ENCODE assay signal across 9 cellular contexts in the genomic region with DNA sequence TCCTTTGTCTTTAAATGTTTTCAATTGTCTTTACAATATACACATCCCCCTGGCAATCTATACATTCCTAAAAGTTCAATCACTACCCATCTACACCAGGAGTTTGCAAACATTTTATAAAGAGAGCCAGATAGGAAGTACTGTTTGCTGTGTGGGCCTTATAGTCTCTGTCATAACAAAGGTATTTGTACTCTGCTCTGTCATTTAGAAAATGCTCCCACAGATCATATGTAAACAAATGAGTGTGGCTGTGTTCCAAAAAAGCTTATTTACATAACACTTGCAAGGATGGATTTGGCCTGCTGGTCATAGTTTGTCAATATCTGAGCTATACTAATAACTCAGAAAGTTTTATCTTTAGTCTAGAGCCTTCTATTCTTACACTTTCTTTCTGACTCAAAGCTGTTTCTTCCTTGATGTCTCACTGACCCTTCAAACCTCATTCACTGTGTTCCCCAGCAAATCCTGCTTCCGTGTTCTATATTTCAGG.
A peak's percentile ranks its signal among the peaks of the same experiment; 100 is the strongest.
DNase-seq lines count a peak whose midpoint lies in the region; ATAC-seq and TF ChIP-seq lines count a peak whose summit lies in the region.
"Had no signal": no experiment of that assay in that cellular context is flagged by ENCODE, and none has a peak within 500 bp of the region (broad histone marks: within the 10 kb centered on the region; RNA-seq: fewer than 3 reads in every experiment).

No MANE protein-coding gene starts in this region.

- no peak overlapping the region for H3K4me3 ChIP-seq in AG04449 (ENCODE audit: low read depth, low read length)
- H3K4me3 ChIP-seq in astrocyte of the spinal cord (ENCODE audit: low read depth, low read length): no peak overlapping the region
- H3K4me3 ChIP-seq: colonic mucosa had no signal

- CTCF ChIA-PET in AG04449 (lab: Yijun Ruan, JAX): no interaction called here
- CTCF ChIA-PET in activated CD4-positive, alpha-beta T cell treated with anti-CD3 and anti-CD28 coated beads for 36 hours (lab: Charles Lee): no interaction called here

- no peaks in the 10 kb centered on the region for H3K36me3 Mint-ChIP-seq in activated T-helper 1 cell treated with anti-CD3 and anti-CD28 coated beads, Interleukin-12 subunit alpha, Interleukin-12 subunit beta, Interleukin-2, Interleukin-4 antibody, amounts not matched to agents 30 ng/mL and 10 ng/mL and 1 ng/mL, durations not matched to agents 14 hours and 24 hours and 36 hours (ENCODE audit: low read depth)
- H3K36me3 Mint-ChIP-seq in activated CD4-positive, alpha-beta T cell treated with anti-CD3 and anti-CD28 coated beads for 36 hours (ENCODE audit: low read depth): no peaks in the 10 kb centered on the region

- H3K9me3 Mint-ChIP-seq in activated T-helper 1 cell treated with anti-CD3 and anti-CD28 coated beads, Interleukin-12 subunit alpha, Interleukin-12 subunit beta, Interleukin-2, Interleukin-4 antibody, amounts not matched to agents 30 ng/mL and 10 ng/mL and 1 ng/mL, durations not matched to agents 14 hours and 24 hours and 36 hours: no peaks in the 10 kb centered on the region
- no peaks in the 10 kb centered on the region for H3K9me3 Mint-ChIP-seq in activated CD4-positive, alpha-beta T cell treated with anti-CD3 and anti-CD28 coated beads for 36 hours (ENCODE audit: low read depth)

- H3K27me3 Mint-ChIP-seq in activated T-helper 1 cell treated with anti-CD3 and anti-CD28 coated beads, Interleukin-12 subunit alpha, Interleukin-12 subunit beta, Interleukin-2, Interleukin-4 antibody, amounts not matched to agents 30 ng/mL and 10 ng/mL and 1 ng/mL, durations not matched to agents 14 hours and 24 hours and 36 hours (ENCODE audit: insufficient read depth): no peaks in the 10 kb centered on the region
- H3K27me3 Mint-ChIP-seq in activated CD4-positive, alpha-beta T cell treated with anti-CD3 and anti-CD28 coated beads for 36 hours: no peaks in the 10 kb centered on the region

- POLR2A ChIA-PET in AG04449 (lab: Yijun Ruan, JAX): no interaction called here
- POLR2A ChIA-PET in activated CD4-positive, alpha-beta T cell treated with anti-CD3 and anti-CD28 coated beads for 36 hours (lab: Charles Lee): no interaction called here

- in situ Hi-C loops in astrocyte of the spinal cord (cut with HindIII; ENCODE audit: low sequenced_read_pairs): no loop called here

- H3K27ac Mint-ChIP-seq in activated T-helper 1 cell treated with anti-CD3 and anti-CD28 coated beads, Interleukin-12 subunit alpha, Interleukin-12 subunit beta, Interleukin-2, Interleukin-4 antibody, amounts not matched to agents 30 ng/mL and 10 ng/mL and 1 ng/mL, durations not matched to agents 14 hours and 24 hours and 36 hours: no peak overlapping the region
- no peak overlapping the region for H3K27ac Mint-ChIP-seq in activated CD4-positive, alpha-beta T cell treated with anti-CD3 and anti-CD28 coated beads for 36 hours

- ATAC-seq in GM19468 (IDR thresholded peaks at IDR 0.05; ENCODE audit: extremely low read depth, unreplicated experiment): peak; percentile 50
- ATAC-seq in HG03378 (IDR thresholded peaks at IDR 0.05; ENCODE audit: unreplicated experiment): peak; percentile 90
- no peak for ATAC-seq in activated CD4-positive, CD25-positive, alpha-beta regulatory T cell treated with anti-CD3 and anti-CD28 coated beads, Interleukin-2, amount 50 U/mL, for 24 hours
- ATAC-seq in activated CD4-positive, alpha-beta T cell treated with anti-CD3 and anti-CD28 coated beads for 36 hours: no peak

- DNase-seq in AG04449 (ENCODE audit: low read depth, low spot score): peak; percentile 16
- peak; percentile 41 for DNase-seq in astrocyte of the spinal cord (ENCODE audit: low read depth, low spot score)
- DNase-seq in activated T-helper 1 cell treated with anti-CD3 and anti-CD28 coated beads, Interleukin-12 subunit alpha, Interleukin-12 subunit beta, Interleukin-2, Interleukin-4 antibody, amounts not matched to agents 30 ng/mL and 10 ng/mL and 1 ng/mL, durations not matched to agents 14 hours and 24 hours and 36 hours (ENCODE audit: low spot score): no peak
- DNase-seq in SKM-1 (lab: John Stamatoyannopoulos, UW; ENCODE audit: unreplicated experiment): no peak
- DNase-seq in activated CD4-positive, alpha-beta T cell treated with anti-CD3 and anti-CD28 coated beads for 36 hours: no peak
- DNase-seq: colonic mucosa had no signal

- TF ChIP-seq CTCF in AG04449 (IDR thresholded peaks at IDR 0.05; ENCODE audit: insufficient read depth, low read length, missing control alignments) (no peak), astrocyte of the spinal cord (IDR thresholded peaks at IDR 0.05; ENCODE audit: low read depth, low read length) (no peak)

- no peak overlapping the region for H3K4me3 Mint-ChIP-seq in activated T-helper 1 cell treated with anti-CD3 and anti-CD28 coated beads, Interleukin-12 subunit alpha, Interleukin-12 subunit beta, Interleukin-2, Interleukin-4 antibody, amounts not matched to agents 30 ng/mL and 10 ng/mL and 1 ng/mL, durations not matched to agents 14 hours and 24 hours and 36 hours
- H3K4me3 Mint-ChIP-seq in activated CD4-positive, alpha-beta T cell treated with anti-CD3 and anti-CD28 coated beads for 36 hours: no peak overlapping the region

- intact Hi-C loops in activated T-helper 1 cell treated with anti-CD3 and anti-CD28 coated beads, Interleukin-12 subunit alpha, Interleukin-12 subunit beta, Interleukin-2, Interleukin-4 antibody, amounts not matched to agents 30 ng/mL and 10 ng/mL and 1 ng/mL, durations not matched to agents 14 hours and 24 hours and 36 hours (cut with micrococcal nuclease): no loop called here
- intact Hi-C loops in activated CD4-positive, alpha-beta T cell treated with anti-CD3 and anti-CD28 coated beads for 36 hours (cut with DNase I, micrococcal nuclease): no loop called here

- no peaks in the 10 kb centered on the region for H3K4me1 Mint-ChIP-seq in activated T-helper 1 cell treated with anti-CD3 and anti-CD28 coated beads, Interleukin-12 subunit alpha, Interleukin-12 subunit beta, Interleukin-2, Interleukin-4 antibody, amounts not matched to agents 30 ng/mL and 10 ng/mL and 1 ng/mL, durations not matched to agents 14 hours and 24 hours and 36 hours (ENCODE audit: low read depth)
- H3K4me1 Mint-ChIP-seq in activated CD4-positive, alpha-beta T cell treated with anti-CD3 and anti-CD28 coated beads for 36 hours: no peaks in the 10 kb centered on the region

Comparison
In these comparisons a context has a peak if more than half of its experiments do, and no peak if none do; other contexts are left out.
1. DNase-seq: peak in AG04449 (single experiment) and astrocyte of the spinal cord (single experiment); none in activated T-helper 1 cell treated with anti-CD3 and anti-CD28 coated beads, Interleukin-12 subunit alpha, Interleukin-12 subunit beta, Interleukin-2, Interleukin-4 antibody, amounts not matched to agents 30 ng/mL and 10 ng/mL and 1 ng/mL, durations not matched to agents 14 hours and 24 hours and 36 hours (single experiment), SKM-1 (single experiment) and activated CD4-positive, alpha-beta T cell treated with anti-CD3 and anti-CD28 coated beads for 36 hours (single experiment).
2. ATAC-seq: peak in GM19468 (single experiment) and HG03378 (single experiment); none in activated CD4-positive, CD25-positive, alpha-beta regulatory T cell treated with anti-CD3 and anti-CD28 coated beads, Interleukin-2, amount 50 U/mL, for 24 hours (0 of 2) and activated CD4-positive, alpha-beta T cell treated with anti-CD3 and anti-CD28 coated beads for 36 hours (single experiment).